In genomic region chr17:37019117-37019744, GRCh38 we compare ENCODE assay signal across 14 cellular contexts.
"Had no signal": no experiment of that assay in that cellular context is flagged by ENCODE, and none has a peak within 500 bp of the region (broad histone marks: within the 10 kb centered on the region; RNA-seq: fewer than 3 reads in every experiment).

No MANE protein-coding gene starts in this region.

- ATAC-seq: activated naive CD4-positive, alpha-beta T cell treated with anti-CD3 and anti-CD28 coated beads, Interleukin-2, amount 50 U/mL, for 72 hours; left cardiac atrium; lower lobe of right lung; naive thymus-derived CD8-positive, alpha-beta T cell; stimulated activated memory B cell treated with anti-CD40 and anti-IgM and Interleukin-4, amounts not matched to agents 10 μg/mL and 1 μg/mL and 100 μg/mL, for 72 hours; upper lobe of right lung had no signal

- H3K4me1 Mint-ChIP-seq: stimulated activated memory B cell treated with anti-CD40 and anti-IgM and Interleukin-4, amounts not matched to agents 10 μg/mL and 1 μg/mL and 100 μg/mL, for 72 hours had no signal

- H3K27ac Mint-ChIP-seq: activated naive CD4-positive, alpha-beta T cell treated with anti-CD3 and anti-CD28 coated beads, Interleukin-2, amount 50 U/mL, for 72 hours; dendritic cell treated with granulocyte-macrophage colony-stimulating factor and Interleukin-4, amounts not matched to agents 40 ng/mL and 50 ng/mL, for 4 days; stimulated activated memory B cell treated with anti-CD40 and anti-IgM and Interleukin-4, amounts not matched to agents 10 μg/mL and 1 μg/mL and 100 μg/mL, for 72 hours had no signal

- DNase-seq: activated CD4-positive, CD25-positive, alpha-beta regulatory T cell treated with anti-CD3 and anti-CD28 coated beads, Interleukin-2, amount 50 U/mL, for 72 hours; activated gamma-delta T cell treated with Interleukin-2 at 50 U/mL for 16 hours; adrenal gland; effector CD8-positive, alpha-beta T cell; esophagus squamous epithelium; left cardiac atrium; lower lobe of right lung; naive thymus-derived CD8-positive, alpha-beta T cell; sigmoid colon; stimulated activated CD4-positive, alpha-beta T cell treated with anti-CD3 and anti-CD28 coated beads, Interleukin-4, amount 100 ng/mL, for 4 hours; upper lobe of right lung had no signal

- H3K27me3 Mint-ChIP-seq: dendritic cell treated with granulocyte-macrophage colony-stimulating factor and Interleukin-4, amounts not matched to agents 40 ng/mL and 50 ng/mL, for 4 days; naive thymus-derived CD8-positive, alpha-beta T cell; stimulated activated memory B cell treated with anti-CD40 and anti-IgM and Interleukin-4, amounts not matched to agents 10 μg/mL and 1 μg/mL and 100 μg/mL, for 72 hours had no signal

- H3K9me3 Mint-ChIP-seq: activated naive CD4-positive, alpha-beta T cell treated with anti-CD3 and anti-CD28 coated beads, Interleukin-2, amount 50 U/mL, for 72 hours; dendritic cell treated with granulocyte-macrophage colony-stimulating factor and Interleukin-4, amounts not matched to agents 40 ng/mL and 50 ng/mL, for 4 days; naive thymus-derived CD8-positive, alpha-beta T cell; stimulated activated memory B cell treated with anti-CD40 and anti-IgM and Interleukin-4, amounts not matched to agents 10 μg/mL and 1 μg/mL and 100 μg/mL, for 72 hours had no signal

- H3K4me3 Mint-ChIP-seq: dendritic cell treated with granulocyte-macrophage colony-stimulating factor and Interleukin-4, amounts not matched to agents 40 ng/mL and 50 ng/mL, for 4 days; naive thymus-derived CD8-positive, alpha-beta T cell; stimulated activated memory B cell treated with anti-CD40 and anti-IgM and Interleukin-4, amounts not matched to agents 10 μg/mL and 1 μg/mL and 100 μg/mL, for 72 hours had no signal
